In genomic region chr9:123248630-123249029, GRCh38 we compare ENCODE assay signal across 26 cellular contexts.
"Had no signal": no experiment of that assay in that cellular context is flagged by ENCODE, and none has a peak within 500 bp of the region (broad histone marks: within the 10 kb centered on the region; RNA-seq: fewer than 3 reads in every experiment).

No MANE protein-coding gene starts in this region.

- H3K27ac ChIP-seq: heart right ventricle, lower lobe of right lung, neural progenitor cell, thyroid gland, upper lobe of right lung had no signal

- H3K27ac Mint-ChIP-seq: activated CD4-positive, alpha-beta T cell treated with anti-CD3 and anti-CD28 coated beads, Interleukin-2, amount 10 ng/mL, durations not matched to agents 7 days and 5 days; activated naive CD4-positive, alpha-beta T cell treated with anti-CD3 and anti-CD28 coated beads, Interleukin-2, amount 10 ng/mL, durations not matched to agents 7 days and 5 days; brain; naive thymus-derived CD4-positive, alpha-beta T cell; neural progenitor cell had no signal

- H3K9ac ChIP-seq: neural progenitor cell had no signal

- H3K36me3 Mint-ChIP-seq: activated naive CD4-positive, alpha-beta T cell treated with anti-CD3 and anti-CD28 coated beads, Interleukin-2, amount 10 ng/mL, durations not matched to agents 7 days and 5 days; neural progenitor cell had no signal

- ATAC-seq: heart right ventricle; left lobe of liver; lower lobe of right lung; naive thymus-derived CD4-positive, alpha-beta T cell; sciatic nerve; upper lobe of right lung had no signal

- H3K4me1 ChIP-seq: lower lobe of right lung, neural progenitor cell had no signal

- H3K36me3 ChIP-seq: heart right ventricle, lower lobe of right lung, neural progenitor cell, thyroid gland, upper lobe of right lung had no signal

- H3K4me3 Mint-ChIP-seq: activated CD4-positive, alpha-beta T cell treated with anti-CD3 and anti-CD28 coated beads, Interleukin-2, amount 10 ng/mL, durations not matched to agents 7 days and 5 days; activated naive CD4-positive, alpha-beta T cell treated with anti-CD3 and anti-CD28 coated beads, Interleukin-2, amount 10 ng/mL, durations not matched to agents 7 days and 5 days; brain; naive thymus-derived CD4-positive, alpha-beta T cell; neural progenitor cell had no signal

- H3K9me3 Mint-ChIP-seq: activated CD4-positive, alpha-beta T cell treated with anti-CD3 and anti-CD28 coated beads, Interleukin-2, amount 10 ng/mL, durations not matched to agents 7 days and 5 days; activated naive CD4-positive, alpha-beta T cell treated with anti-CD3 and anti-CD28 coated beads, Interleukin-2, amount 10 ng/mL, durations not matched to agents 7 days and 5 days; naive thymus-derived CD4-positive, alpha-beta T cell; neural progenitor cell had no signal

- H2AFZ ChIP-seq: neural progenitor cell had no signal

- H3K4me1 Mint-ChIP-seq: neural progenitor cell had no signal

- H3K27me3 ChIP-seq: heart right ventricle, neural progenitor cell, thyroid gland, upper lobe of right lung had no signal

- H3K9me3 ChIP-seq: lower lobe of right lung, thyroid gland, upper lobe of right lung had no signal

- DNase-seq: activated CD4-positive, alpha-beta T cell treated with anti-CD3 and anti-CD28 coated beads, Interleukin-2, amount 10 ng/mL, durations not matched to agents 7 days and 5 days; activated CD4-positive, CD25-positive, alpha-beta regulatory T cell; activated CD8-positive, alpha-beta memory T cell treated with anti-CD3 and anti-CD28 coated beads for 24 hours; activated CD8-positive, alpha-beta memory T cell treated with anti-CD3 and anti-CD28 coated beads, Interleukin-2, amount 50 U/mL, for 4 hours; activated effector memory CD4-positive, alpha-beta T cell treated with anti-CD3 and anti-CD28 coated beads, Interleukin-2, amount 50 U/mL, for 16 hours; activated naive CD4-positive, alpha-beta T cell treated with anti-CD3 and anti-CD28 coated beads, Interleukin-2, amount 10 ng/mL, durations not matched to agents 7 days and 5 days; aorta; effector CD4-positive, alpha-beta T cell; foreskin fibroblast; heart right ventricle; lower lobe of right lung; mesendoderm; naive thymus-derived CD4-positive, alpha-beta T cell; posterior cingulate gyrus; stimulated activated CD4-positive, alpha-beta T cell treated with anti-CD3 and anti-CD28 coated beads, Interleukin-2, amount 100 ng/mL, for 48 hours; stimulated activated CD8-positive, alpha-beta memory T cell treated with anti-CD3 and anti-CD28 coated beads, Interleukin-4, amount 100 ng/mL, for 48 hours; stimulated activated naive CD4-positive, alpha-beta T cell treated with Interleukin-2 at 50 U/mL for 16 hours; substantia nigra; T-helper 9 cell; thyroid gland; upper lobe of right lung had no signal

- H3K27me3 Mint-ChIP-seq: activated CD4-positive, alpha-beta T cell treated with anti-CD3 and anti-CD28 coated beads, Interleukin-2, amount 10 ng/mL, durations not matched to agents 7 days and 5 days; activated naive CD4-positive, alpha-beta T cell treated with anti-CD3 and anti-CD28 coated beads, Interleukin-2, amount 10 ng/mL, durations not matched to agents 7 days and 5 days; brain; naive thymus-derived CD4-positive, alpha-beta T cell had no signal

- H3K4me2 ChIP-seq: neural progenitor cell, smooth muscle cell had no signal

- H3K4me3 ChIP-seq: heart right ventricle, lower lobe of right lung, neural progenitor cell, smooth muscle cell, thyroid gland, upper lobe of right lung had no signal
